Comparison of ENCODE assay signal across 8 cellular contexts in genomic region chr13:109743706-109744453, GRCh38. TPM values are rescaled to one million over a fixed set of nuclear protein-coding genes. Genes with fewer than 3 reads are reported as not detected.
A peak's percentile ranks its signal among the peaks of the same experiment; 100 is the strongest.
DNase-seq lines count a peak whose midpoint lies in the region; ATAC-seq and TF ChIP-seq lines count a peak whose summit lies in the region.

No MANE protein-coding gene starts in this region.

- H3K4me2 ChIP-seq in GM23338: 0 out of 2 replicates have a peak overlapping the region, but pooled peaks have one; percentile 17

- H3K27ac ChIP-seq in GM23338 (ENCODE audit: low read depth) (no peak overlapping the region), aorta (ENCODE audit: low read depth in 1 of 2, low read length in 2 of 2) (no peak overlapping the region)

- H3K9me2 ChIP-seq in GM23338 (ENCODE audit: insufficient read depth): no peaks in the 10 kb centered on the region

- H3K27ac Mint-ChIP-seq in GM23338: no peak overlapping the region

- H3K9me3 ChIP-seq in aorta (ENCODE audit: control insufficient read depth, low read length): no peaks in the 10 kb centered on the region

- DNase-seq in EH (ENCODE audit: low read depth) (peak; percentile 68), GM23338 (ENCODE audit: low spot score) (no peak), NCI-H510A (lab: John Stamatoyannopoulos, UW) (peak; percentile 18), T47D (ENCODE audit: low read depth in 1 of 2, low spot score in 1 of 2) (peak; percentile 16 to 61), renal cortical epithelial cell (ENCODE audit: low read depth) (peak; percentile 97), aorta (no peak)

- 0 out of 2 replicates have a peak overlapping the region, but pooled peaks have one; percentile 14 for H2AFZ ChIP-seq in GM23338

- H3K4me3 ChIP-seq in GM23338: no peak overlapping the region
- H3K4me3 ChIP-seq in aorta (ENCODE audit: low read length in 2 of 2): no peak overlapping the region

- no peak; the same call in 1 of the 3 replicates for ATAC-seq in GM23338
- no peak for ATAC-seq in GM19455 (IDR thresholded peaks at IDR 0.05; ENCODE audit: unreplicated experiment)
- no peak for ATAC-seq in GM21390 (IDR thresholded peaks at IDR 0.05; ENCODE audit: unreplicated experiment)
- no peak for ATAC-seq in aorta (ENCODE audit: low FRiP score)

- H3K4me3 Mint-ChIP-seq in GM23338: no peak overlapping the region

- no peaks in the 10 kb centered on the region for H3K27me3 ChIP-seq in GM23338 (ENCODE audit: insufficient read depth)
- no peaks in the 10 kb centered on the region for H3K27me3 ChIP-seq in aorta (ENCODE audit: control insufficient read depth in 1 of 2, insufficient read depth in 2 of 2, low read length in 1 of 2)

- WGBS in aorta, 2 donors: 54 to 61% methylated on average over 12 of the region's 12 CpGs

- peaks cover 2% of the 10 kb centered on the region for H3K27me3 Mint-ChIP-seq in GM23338 (ENCODE audit: insufficient read depth, low read depth, poor library complexity)

- H4K20me1 ChIP-seq in GM23338 (replicated peaks; ENCODE audit: insufficient read depth): no peaks in the 10 kb centered on the region

- H3K4me1 ChIP-seq in GM23338 (ENCODE audit: insufficient read depth) (peaks cover 5% of the 10 kb centered on the region; the same call in 1 of the 2 replicates), aorta (ENCODE audit: control insufficient read depth in 1 of 2, insufficient read depth in 2 of 2, low read length in 2 of 2) (no peaks in the 10 kb centered on the region)

- no peaks in the 10 kb centered on the region for H3K36me3 ChIP-seq in GM23338 (ENCODE audit: insufficient read depth)
- no peaks in the 10 kb centered on the region for H3K36me3 ChIP-seq in aorta (ENCODE audit: control insufficient read depth in 1 of 2, insufficient read depth in 2 of 2, low read length in 1 of 2)

- no peaks in the 10 kb centered on the region; the same call in 2 of the 3 replicates for H3K36me3 Mint-ChIP-seq in GM23338 (ENCODE audit: low read depth)

- no peaks in the 10 kb centered on the region for H3K79me2 ChIP-seq in GM23338 (replicated peaks; ENCODE audit: insufficient read depth)

- peaks cover 13% of the 10 kb centered on the region for H3K4me1 Mint-ChIP-seq in GM23338

- H3K9me3 Mint-ChIP-seq in GM23338: no peaks in the 10 kb centered on the region

- no peak for TF ChIP-seq CTCF in GM23338 (conservative IDR thresholded peaks at IDR 0.05; ENCODE audit: low read depth in 2 of 2)

- intact Hi-C loops in aorta (cut with DNase I): no loop called here

- H3F3A ChIP-seq in GM23338 (replicated peaks; ENCODE audit: low read depth): no peaks in the 10 kb centered on the region

- in situ Hi-C loops in T47D (cut with HindIII; ENCODE audit: low pct_unique_long_range_greater_than_20kb, low sequenced_read_pairs): no loop called here

TF ChIP-seq in GM23338, 12 proteins besides CTCF, POLR2A, EP300 and RAD21 (continues in another document):
- TF ChIP-seq ZNF462 (CRISPR knock-in tag; IDR thresholded peaks at IDR 0.05) (no peak), REST (IDR thresholded peaks at IDR 0.05; ENCODE audit: unreplicated experiment) (no peak), STAT1 (IDR thresholded peaks at IDR 0.05; ENCODE audit: unreplicated experiment) (no peak), ETS1 (IDR thresholded peaks at IDR 0.05) (no peak), EZH2phosphoT487 (IDR thresholded peaks at IDR 0.05; ENCODE audit: unreplicated experiment) (no peak), NANOG (IDR thresholded peaks at IDR 0.05; ENCODE audit: borderline replicate concordance) (no peak)

RNA-seq across cellular contexts. Expression of gene IRS2, which starts 42.5 kb away (rescaled TPM):
- total RNA-seq in GM23338 (2014; rRNA removed; shearing (Covaris generic)): 12.4 and 14.5 TPM in 2 replicates
- polyA plus RNA-seq in GM23338 (2016; fragmentation: Nextera tagmentation; extraction: Ambion mirVana): 3.6 and 4.0 TPM in 2 replicates
- 6.8 and 22.3 TPM in 2 replicates for total RNA-seq in renal cortical epithelial cell
- total RNA-seq in aorta: 10 to 100 TPM; 15.8 to 31.2 TPM
- 1 to 10 TPM; 2.5 to 8.1 TPM for polyA plus RNA-seq in aorta

Comparison
In these comparisons a context has a peak if more than half of its experiments do, and no peak if none do; other contexts are left out.
1. DNase-seq: peak in EH (single experiment), NCI-H510A (single experiment), T47D (2 of 2) and renal cortical epithelial cell (single experiment); none in GM23338 (single experiment) and aorta (0 of 2).